Comparison of ENCODE assay signal across 21 cellular contexts in genomic region chr9:136291306-136292025, GRCh38.
"Had no signal": no experiment of that assay in that cellular context is flagged by ENCODE, and none has a peak within 500 bp of the region (broad histone marks: within the 10 kb centered on the region; RNA-seq: fewer than 3 reads in every experiment).

No MANE protein-coding gene starts in this region.

- H2AFZ ChIP-seq: PC-9 had no signal

- H3K4me3 ChIP-seq: adrenal gland, PC-9 had no signal

- H3K4me1 ChIP-seq: adrenal gland had no signal

- H3K9me3 ChIP-seq: adrenal gland had no signal

- H3K36me3 ChIP-seq: adrenal gland had no signal

- H3K4me2 ChIP-seq: PC-9 had no signal

- DNase-seq: activated CD4-positive, alpha-beta T cell treated with anti-CD3 and anti-CD28 coated beads for 48 hours; activated CD4-positive, alpha-beta T cell treated with anti-CD3 and anti-CD28 coated beads, Interleukin-2, amount 50 U/mL, for 4 hours; activated CD4-positive, CD25-positive, alpha-beta regulatory T cell treated with anti-CD3 and anti-CD28 coated beads, Interleukin-2, amount 50 U/mL, for 72 hours; activated CD8-positive, alpha-beta memory T cell treated with anti-CD3 and anti-CD28 coated beads, Interleukin-2, amount 50 U/mL, for 48 hours; activated CD8-positive, alpha-beta T cell treated with anti-CD3 and anti-CD28 coated beads, Interleukin-2, amount 10 ng/mL, durations not matched to agents 7 days and 5 days; activated naive CD4-positive, alpha-beta T cell treated with anti-CD3 and anti-CD28 coated beads, Interleukin-2, amount 50 U/mL, for 16 hours; activated naive CD8-positive, alpha-beta T cell treated with anti-CD3 and anti-CD28 coated beads, Interleukin-2, amount 10 ng/mL, durations not matched to agents 7 days and 5 days; activated T-cell treated with anti-CD3 and anti-CD28 coated beads, Interleukin-2, amount 50 U/mL, for 1 hour; adrenal gland; anterior cingulate cortex; Karpas-422; MM.1S; NCI-H1105 treated with DMSO at 0.1 percent for 48 hours; NCI-H146; NCI-H187 treated with DMSO at 0.1 percent for 48 hours; NCI-H446; NCI-H524; PC-9; SIG-M5; T-helper 17 cell; T-helper 9 cell had no signal

- H3K27ac ChIP-seq: adrenal gland, PC-9 had no signal
